29 cellular contexts compared by ENCODE assay signal in genomic region chr16:28585674-28586073, GRCh38. TPM values are rescaled to one million over a fixed set of nuclear protein-coding genes. Genes with fewer than 3 reads are reported as not detected.
DNase-seq lines count a peak whose midpoint lies in the region; ATAC-seq and TF ChIP-seq lines count a peak whose summit lies in the region.
"Had no signal": no experiment of that assay in that cellular context is flagged by ENCODE, and none has a peak within 500 bp of the region (broad histone marks: within the 10 kb centered on the region; RNA-seq: fewer than 3 reads in every experiment).

No MANE protein-coding gene starts in this region.

- in situ Hi-C loops in Panc1 (cut with HindIII; ENCODE audit: low pct_unique_long_range_greater_than_20kb, low sequenced_read_pairs): no loop called here

- H3K4me3 ChIP-seq in Panc1 (ENCODE audit: low read depth in 2 of 2, low read length in 2 of 2) (no peak overlapping the region), mucosa of descending colon (no peak overlapping the region), upper lobe of right lung (no peak overlapping the region)
- H3K4me3 ChIP-seq: breast epithelium, neural progenitor cell, sigmoid colon, thoracic aorta had no signal

- POLR2A ChIA-PET in Panc1 (lab: Charles Lee): no interaction called here

- DNase-seq in Right ventricle myocardium superior: no peak
- DNase-seq in Right ventricle myocardium inferior (ENCODE audit: missing footprints): no peak
- no peak for DNase-seq in Panc1 (ENCODE audit: low read depth, low spot score)
- DNase-seq in mucosa of descending colon: peak; percentile 67 to 76 (median 75)
- no peak for DNase-seq in upper lobe of right lung
- no peak for DNase-seq in NK-92 treated with Interleukin-12 subunit alpha and Interleukin-12 subunit beta, amount 100 ng/mL, for 24 hours (lab: John Stamatoyannopoulos, UW)
- DNase-seq: activated CD4-positive, alpha-beta T cell treated with anti-CD3 and anti-CD28 coated beads, Interleukin-2, amount 50 U/mL, for 48 hours; activated CD4-positive, CD25-positive, alpha-beta regulatory T cell; activated naive CD4-positive, alpha-beta T cell treated with anti-CD3 and anti-CD28 coated beads, Interleukin-2, amount 50 U/mL, for 16 hours; amniotic stem cell; effector memory CD4-positive, alpha-beta T cell; Kasumi-1; NCI-H146; NCI-H510A treated with DMSO at 0.1 percent for 48 hours; sigmoid colon; stimulated activated naive CD4-positive, alpha-beta T cell treated with Interleukin-2 at 50 U/mL for 16 hours; T-cell had no signal

- no peaks in the 10 kb centered on the region for H3K27me3 ChIP-seq in Panc1 (ENCODE audit: control insufficient read depth, insufficient read depth, low read length)
- H3K27me3 ChIP-seq in upper lobe of right lung: no peaks in the 10 kb centered on the region
- H3K27me3 ChIP-seq: breast epithelium, neural progenitor cell, sigmoid colon had no signal

- intact Hi-C loops in Right ventricle myocardium superior (cut with DNase I) (no loop called here), Right ventricle myocardium inferior (cut with DNase I) (no loop called here), Panc1 (cut with micrococcal nuclease; ENCODE audit: unreplicated experiment) (no loop called here), mucosa of descending colon (cut with DNase I, micrococcal nuclease) (no loop called here), upper lobe of right lung (cut with DNase I) (no loop called here)

- no peaks in the 10 kb centered on the region for H3K9me3 ChIP-seq in Panc1 (ENCODE audit: control insufficient read depth, insufficient read depth, low read depth, low read length)
- no peaks in the 10 kb centered on the region for H3K9me3 ChIP-seq in mucosa of descending colon
- H3K9me3 ChIP-seq in upper lobe of right lung: no peaks in the 10 kb centered on the region
- H3K9me3 ChIP-seq: breast epithelium, sigmoid colon, thoracic aorta had no signal

- TF ChIP-seq CTCF in Panc1 (IDR thresholded peaks at IDR 0.05): no peak
- TF ChIP-seq CTCF in mucosa of descending colon (IDR thresholded peaks at IDR 0.05): no peak
- no peak for TF ChIP-seq CTCF in upper lobe of right lung (IDR thresholded peaks at IDR 0.05)

- ATAC-seq in Right ventricle myocardium superior (ENCODE audit: poor library complexity) (peak; percentile 25), Right ventricle myocardium inferior (no peak), Panc1 (peak; percentile 47; the same call in 1 of the 2 replicates), mucosa of descending colon (peak; percentile 90), upper lobe of right lung (peak; percentile 67), GM18909 (IDR thresholded peaks at IDR 0.05; ENCODE audit: poor library complexity, unreplicated experiment) (no peak)
- no peak for ATAC-seq in activated CD4-positive, CD25-positive, alpha-beta regulatory T cell treated with anti-CD3 and anti-CD28 coated beads, Interleukin-2, amount 50 U/mL, for 24 hours
- ATAC-seq: T-cell had no signal

- H3K27ac ChIP-seq in Panc1 (ENCODE audit: low read length): no peak overlapping the region; the same call in 1 of the 2 replicates
- H3K27ac ChIP-seq in upper lobe of right lung: no peak overlapping the region
- H3K27ac ChIP-seq: breast epithelium, neural progenitor cell, sigmoid colon, thoracic aorta had no signal

- CTCF ChIA-PET in Panc1 (lab: Charles Lee): no interaction called here

- H3K4me1 ChIP-seq in Panc1 (ENCODE audit: control insufficient read depth, insufficient read depth, low read length) (no peaks in the 10 kb centered on the region), mucosa of descending colon (ENCODE audit: low read depth) (no peaks in the 10 kb centered on the region), upper lobe of right lung (no peaks in the 10 kb centered on the region)
- H3K4me1 ChIP-seq: breast epithelium, neural progenitor cell, sigmoid colon had no signal

- BruUV-seq in Panc1 (replicated peaks; lab: Mats Ljungman, UMichigan): no TSS peak

- H3K36me3 ChIP-seq in Panc1 (ENCODE audit: control insufficient read depth, insufficient read depth, low read length) (no peaks in the 10 kb centered on the region), mucosa of descending colon (ENCODE audit: low read depth) (peaks cover 8% of the 10 kb centered on the region), upper lobe of right lung (peaks cover 80% of the 10 kb centered on the region)
- H3K36me3 ChIP-seq: neural progenitor cell had no signal

RNA-seq across cellular contexts. Expression of gene SULT1A2, which starts 11.2 kb away (rescaled TPM):
- total RNA-seq in Right ventricle myocardium superior (1.0 TPM), Right ventricle myocardium inferior (1.8 TPM), Panc1 (2021; ENCODE audit: unreplicated experiment) (not detected), mucosa of descending colon (10 to 100 TPM; 17.2 to 46.8 (median 44.3) TPM), upper lobe of right lung (13.0 TPM)
- 0.63 TPM for polyA plus RNA-seq in Panc1 (2012; ENCODE audit: insufficient read length)
- total RNA-seq: G401, RPMI7951, SK-MEL-5, thoracic aorta had no signal
- polyA plus RNA-seq: CD8-positive, alpha-beta memory T cell; keratinocyte had no signal

RNA-seq across cellular contexts. Expression of gene SULT1A1, which starts 24.2 kb away (rescaled TPM):
- 13.1 TPM for total RNA-seq in Right ventricle myocardium superior
- 14.8 TPM for total RNA-seq in Right ventricle myocardium inferior
- total RNA-seq in Panc1 (2021; ENCODE audit: unreplicated experiment): 1.5 TPM
- polyA plus RNA-seq in Panc1 (2012; ENCODE audit: insufficient read length): 2.8 TPM
- 100 to 1,000 TPM in 2 of 3 donors, 10 to 100 TPM in 1; 52.4 to 254 (median 138) TPM for total RNA-seq in mucosa of descending colon
- 55.4 TPM for total RNA-seq in upper lobe of right lung
- total RNA-seq: RPMI7951 had no signal

RNA-seq across cellular contexts. Expression of gene SGF29, which starts 32.0 kb away (rescaled TPM):
- total RNA-seq in Right ventricle myocardium superior (13.2 TPM), Right ventricle myocardium inferior (20.2 TPM), Panc1 (2021; ENCODE audit: unreplicated experiment) (29.5 TPM), mucosa of descending colon (10 to 100 TPM; 21.6 to 45.9 (median 25.9) TPM), upper lobe of right lung (33.5 TPM)
- 38.2 TPM for polyA plus RNA-seq in Panc1 (2012; ENCODE audit: insufficient read length)

RNA-seq across cellular contexts. Expression of gene NUPR1, which starts 46.9 kb away (rescaled TPM):
- 47.3 TPM for total RNA-seq in Right ventricle myocardium superior
- 49.6 TPM for total RNA-seq in Right ventricle myocardium inferior
- total RNA-seq in Panc1 (2021; ENCODE audit: unreplicated experiment): 79.7 TPM
- polyA plus RNA-seq in Panc1 (2012; ENCODE audit: insufficient read length): 452 TPM
- total RNA-seq in mucosa of descending colon: 100 to 1,000 TPM in 2 of 3 donors, 10 to 100 TPM in 1; 51.7 to 145 (median 129) TPM
- 291 TPM for total RNA-seq in upper lobe of right lung
- total RNA-seq: CD8-positive, alpha-beta memory T cell; epithelial cell of proximal tubule had no signal
- polyA plus RNA-seq: CD8-positive, alpha-beta memory T cell had no signal

RNA-seq across cellular contexts. Expression of gene NPIPB8, which starts 52.2 kb away (rescaled TPM):
- total RNA-seq in Right ventricle myocardium superior: not detected
- total RNA-seq in Right ventricle myocardium inferior: not detected
- not detected for total RNA-seq in Panc1 (2021; ENCODE audit: unreplicated experiment)
- not detected for polyA plus RNA-seq in Panc1 (2012; ENCODE audit: insufficient read length)
- total RNA-seq in mucosa of descending colon: 10 to 100 TPM in 1 of 3 donors, 1 to 10 TPM in 1, under 1 TPM in 1; 0.92 to 10.1 (median 1.2) TPM
- 2.8 TPM for total RNA-seq in upper lobe of right lung
- total RNA-seq: A673, breast epithelium, epithelial cell of proximal tubule, G401, RPMI7951, SK-MEL-5, thoracic aorta had no signal

Comparison
In these comparisons a context has a peak if more than half of its experiments do, and no peak if none do; other contexts are left out.
1. ATAC-seq: peak in Right ventricle myocardium superior (single experiment), Panc1 (single experiment), mucosa of descending colon (single experiment) and upper lobe of right lung (single experiment); none in Right ventricle myocardium inferior (single experiment), activated CD4-positive, CD25-positive, alpha-beta regulatory T cell treated with anti-CD3 and anti-CD28 coated beads, Interleukin-2, amount 50 U/mL, for 24 hours (0 of 2) and GM18909 (single experiment).
2. DNase-seq: peak in mucosa of descending colon (3 of 3); none in Right ventricle myocardium superior (single experiment), Right ventricle myocardium inferior (single experiment), Panc1 (single experiment), upper lobe of right lung (single experiment) and NK-92 treated with Interleukin-12 subunit alpha and Interleukin-12 subunit beta, amount 100 ng/mL, for 24 hours (single experiment).